Comparison of ENCODE assay signal across 11 cellular contexts in genomic region chr2:104856086-104856972, GRCh38. TPM values are rescaled to one million over a fixed set of nuclear protein-coding genes. Genes with fewer than 3 reads are reported as not detected.
DNase-seq lines count a peak whose midpoint lies in the region; ATAC-seq and TF ChIP-seq lines count a peak whose summit lies in the region.
"Had no signal": no experiment of that assay in that cellular context is flagged by ENCODE, and none has a peak within 500 bp of the region (broad histone marks: within the 10 kb centered on the region; RNA-seq: fewer than 3 reads in every experiment).

No MANE protein-coding gene starts in this region.

- H3K4me1 ChIP-seq in PC-3 (ENCODE audit: insufficient read depth, low read length) (peaks cover 4% of the 10 kb centered on the region; the same call in 1 of the 2 replicates), vagina (peaks cover 39% of the 10 kb centered on the region)

- peak; percentile 20 for ATAC-seq in central memory CD8-positive, alpha-beta T cell (replicated peaks; ENCODE audit: extremely low read depth, poor library complexity, severe bottlenecking)
- ATAC-seq in PC-3 (no peak), GM19467 (IDR thresholded peaks at IDR 0.05; ENCODE audit: unreplicated experiment) (no peak)

- H3K79me2 ChIP-seq in neural cell (replicated peaks; ENCODE audit: insufficient read depth, low read length) (peaks cover 67% of the 10 kb centered on the region), PC-3 (ENCODE audit: low read length) (no peaks in the 10 kb centered on the region)

- POLR2A ChIA-PET in PC-3 (lab: Charles Lee; ENCODE audit: unreplicated experiment): no interaction called here

- H3K27ac Mint-ChIP-seq in central memory CD8-positive, alpha-beta T cell (ENCODE audit: low read depth): no peak overlapping the region

- H3K4me3 ChIP-seq in neural cell (ENCODE audit: low read length) (peak overlapping the region; percentile 88), PC-3 (ENCODE audit: low read length) (no peak overlapping the region), vagina (no peak overlapping the region)

- H3K4me2 ChIP-seq in neural cell (ENCODE audit: low read length) (no peak overlapping the region), PC-3 (ENCODE audit: low read length) (no peak overlapping the region)

- CTCF ChIA-PET in PC-3 (lab: Charles Lee): no interaction called here

- peaks cover 37% of the 10 kb centered on the region for H3K4me1 Mint-ChIP-seq in central memory CD8-positive, alpha-beta T cell

- H2AFZ ChIP-seq in neural cell (ENCODE audit: low read depth, low read length): no peak overlapping the region
- no peak overlapping the region for H2AFZ ChIP-seq in PC-3 (ENCODE audit: low read length)

- TF ChIP-seq EP300 in neural cell (conservative IDR thresholded peaks at IDR 0.05; ENCODE audit: poor library complexity, severe bottlenecking): no peak

- H3K36me3 Mint-ChIP-seq in central memory CD8-positive, alpha-beta T cell (ENCODE audit: insufficient read depth): peaks cover 14% of the 10 kb centered on the region

- H3K9me3 ChIP-seq in neural cell (ENCODE audit: low read length): no peaks in the 10 kb centered on the region
- no peaks in the 10 kb centered on the region for H3K9me3 ChIP-seq in PC-3 (ENCODE audit: low read length)
- no peaks in the 10 kb centered on the region for H3K9me3 ChIP-seq in vagina

- H3K27me3 Mint-ChIP-seq in central memory CD8-positive, alpha-beta T cell: peaks cover 83% of the 10 kb centered on the region

- peaks cover 48% of the 10 kb centered on the region for H4K20me1 ChIP-seq in neural cell (ENCODE audit: insufficient read depth)
- H4K20me1 ChIP-seq in PC-3 (ENCODE audit: low read length): no peaks in the 10 kb centered on the region

- H3K9ac ChIP-seq in neural cell (ENCODE audit: low read length): peak overlapping the region; percentile 89
- H3K9ac ChIP-seq in PC-3 (ENCODE audit: low read length): no peak overlapping the region

- H3K36me3 ChIP-seq in neural cell (ENCODE audit: insufficient read depth, low read length) (peaks cover 4% of the 10 kb centered on the region), PC-3 (ENCODE audit: low read depth, low read length) (no peaks in the 10 kb centered on the region), vagina (no peaks in the 10 kb centered on the region)
- H3K36me3 ChIP-seq: breast epithelium had no signal

- TF ChIP-seq CTCF in neural cell (IDR thresholded peaks at IDR 0.05; ENCODE audit: poor library complexity, severe bottlenecking) (no peak), PC-3 (conservative IDR thresholded peaks at IDR 0.05; ENCODE audit: low read depth, low read length) (no peak), vagina (IDR thresholded peaks at IDR 0.05) (no peak)

- H3K27ac ChIP-seq in neural cell (ENCODE audit: low read length) (peak overlapping the region; percentile 94), PC-3 (ENCODE audit: low read length) (no peak overlapping the region), vagina (no peak overlapping the region)

- no peak overlapping the region for H3K4me3 Mint-ChIP-seq in central memory CD8-positive, alpha-beta T cell

- H3K9me2 ChIP-seq in neural cell (ENCODE audit: insufficient read depth, low read length) (no peaks in the 10 kb centered on the region), PC-3 (replicated peaks; ENCODE audit: low read length) (no peaks in the 10 kb centered on the region)

- no TSS peak for BruUV-seq in PC-3 (replicated peaks; lab: Mats Ljungman, UMichigan)

- H3K27me3 ChIP-seq in neural cell (ENCODE audit: insufficient read depth, low read depth, low read length) (no peaks in the 10 kb centered on the region), PC-3 (ENCODE audit: low read length) (peaks cover 52% of the 10 kb centered on the region), vagina (peaks cover 21% of the 10 kb centered on the region)

- peak; percentile 74 for DNase-seq in Daoy (ENCODE audit: low read depth)
- DNase-seq in KBM-7: peak; percentile 81
- DNase-seq in central memory CD8-positive, alpha-beta T cell (ENCODE audit: low spot score in 2 of 2): no peak
- DNase-seq in PC-3: no peak
- no peak for DNase-seq in vagina (ENCODE audit: extremely low spot score in 2 of 2)
- DNase-seq in A172 (ENCODE audit: low spot score): no peak
- DNase-seq: stimulated activated CD4-positive, alpha-beta T cell treated with anti-CD3 and anti-CD28 coated beads, Interleukin-15, amount 100 ng/mL, for 24 hours had no signal

- TF ChIP-seq POLR2A in vagina (IDR thresholded peaks at IDR 0.05): no peak

- peaks cover 5% of the 10 kb centered on the region for H3F3A ChIP-seq in neural cell (ENCODE audit: insufficient read depth, low read length, poor library complexity, severe bottlenecking)
- no peaks in the 10 kb centered on the region for H3F3A ChIP-seq in PC-3 (ENCODE audit: low read length, unreplicated experiment)

- peaks cover 6% of the 10 kb centered on the region for H3K9me3 Mint-ChIP-seq in central memory CD8-positive, alpha-beta T cell

- intact Hi-C loops in PC-3 (cut with micrococcal nuclease): no loop called here
- intact Hi-C loops in vagina (cut with DNase I): no loop called here

- TF ChIP-seq RAD21 in neural cell (conservative IDR thresholded peaks at IDR 0.05): no peak

- in situ Hi-C loops in KBM-7 (cut with MboI; ENCODE audit: low pct_unique_long_range_greater_than_20kb, low sequenced_read_pairs): loop anchor here (25.0 kb wide), 1 partner anchor 219 kb away; no protein-coding TSS in a partner anchor

TF ChIP-seq in neural cell, 6 proteins besides CTCF, POLR2A, EP300 and RAD21:
- TF ChIP-seq SMC3 (conservative IDR thresholded peaks at IDR 0.05; ENCODE audit: poor library complexity): no peak
- TF ChIP-seq MXI1 (conservative IDR thresholded peaks at IDR 0.05; ENCODE audit: poor library complexity, severe bottlenecking): no peak
- TF ChIP-seq EZH2 (IDR thresholded peaks at IDR 0.05; ENCODE audit: borderline replicate concordance, insufficient read depth, low read length, poor library complexity, severe bottlenecking): no peak
- no peak for TF ChIP-seq TAF1 (IDR thresholded peaks at IDR 0.05; ENCODE audit: low read depth)
- TF ChIP-seq, protein P1, sequence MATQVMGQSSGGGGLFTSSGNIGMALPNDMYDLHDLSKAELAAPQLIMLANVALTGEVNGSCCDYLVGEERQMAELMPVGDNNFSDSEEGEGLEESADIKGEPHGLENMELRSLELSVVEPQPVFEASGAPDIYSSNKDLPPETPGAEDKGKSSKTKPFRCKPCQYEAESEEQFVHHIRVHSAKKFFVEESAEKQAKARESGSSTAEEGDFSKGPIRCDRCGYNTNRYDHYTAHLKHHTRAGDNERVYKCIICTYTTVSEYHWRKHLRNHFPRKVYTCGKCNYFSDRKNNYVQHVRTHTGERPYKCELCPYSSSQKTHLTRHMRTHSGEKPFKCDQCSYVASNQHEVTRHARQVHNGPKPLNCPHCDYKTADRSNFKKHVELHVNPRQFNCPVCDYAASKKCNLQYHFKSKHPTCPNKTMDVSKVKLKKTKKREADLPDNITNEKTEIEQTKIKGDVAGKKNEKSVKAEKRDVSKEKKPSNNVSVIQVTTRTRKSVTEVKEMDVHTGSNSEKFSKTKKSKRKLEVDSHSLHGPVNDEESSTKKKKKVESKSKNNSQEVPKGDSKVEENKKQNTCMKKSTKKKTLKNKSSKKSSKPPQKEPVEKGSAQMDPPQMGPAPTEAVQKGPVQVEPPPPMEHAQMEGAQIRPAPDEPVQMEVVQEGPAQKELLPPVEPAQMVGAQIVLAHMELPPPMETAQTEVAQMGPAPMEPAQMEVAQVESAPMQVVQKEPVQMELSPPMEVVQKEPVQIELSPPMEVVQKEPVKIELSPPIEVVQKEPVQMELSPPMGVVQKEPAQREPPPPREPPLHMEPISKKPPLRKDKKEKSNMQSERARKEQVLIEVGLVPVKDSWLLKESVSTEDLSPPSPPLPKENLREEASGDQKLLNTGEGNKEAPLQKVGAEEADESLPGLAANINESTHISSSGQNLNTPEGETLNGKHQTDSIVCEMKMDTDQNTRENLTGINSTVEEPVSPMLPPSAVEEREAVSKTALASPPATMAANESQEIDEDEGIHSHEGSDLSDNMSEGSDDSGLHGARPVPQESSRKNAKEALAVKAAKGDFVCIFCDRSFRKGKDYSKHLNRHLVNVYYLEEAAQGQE (IDR thresholded peaks at IDR 0.05; ENCODE audit: borderline replicate concordance): peak; percentile 69
- peak; percentile 12 for TF ChIP-seq POLR2AphosphoS5 (IDR thresholded peaks at IDR 0.05)
TF ChIP-seq in neural cell: peak in this region for 2.

RNA-seq across cellular contexts. Expression of gene POU3F3, which starts 2.4 kb away (rescaled TPM):
- total RNA-seq in Daoy (2014; rRNA removed; shearing (Covaris generic)): 5.8 and 6.5 TPM in 2 replicates
- polyA plus RNA-seq in neural cell: 69.3 and 72.0 TPM in 2 replicates
- polyA minus RNA-seq in neural cell: 136 and 152 TPM in 2 replicates
- total RNA-seq in PC-3 (2014; rRNA removed) (not detected in 2 replicates), vagina (not detected)
- total RNA-seq in A172 (2014; rRNA removed; shearing (Covaris generic)): not detected in 2 replicates
- total RNA-seq: T-helper 1 cell treated with Interleukin-12 subunit alpha and Interleukin-12 subunit beta and Interleukin-4 antibody, amounts not matched to agents 30 ng/mL and 1 ng/mL, for 36 hours had no signal

Comparison
In these comparisons a context has a peak if more than half of its experiments do, and no peak if none do; other contexts are left out.
1. DNase-seq: peak in Daoy (single experiment) and KBM-7 (single experiment); none in central memory CD8-positive, alpha-beta T cell (0 of 2), PC-3 (single experiment), vagina (0 of 2) and A172 (single experiment).